ENCODE assay signal across 23 cellular contexts in genomic region chr6:73927421-73927820, GRCh38.
DNase-seq lines count a peak whose midpoint lies in the region; TF ChIP-seq lines count a peak whose summit lies in the region.
"Had no signal": no experiment of that assay in that cellular context is flagged by ENCODE, and none has a peak within 500 bp of the region (broad histone marks: within the 10 kb centered on the region; RNA-seq: fewer than 3 reads in every experiment).

No MANE protein-coding gene starts in this region.

- H3K9me2 ChIP-seq in MM.1S (replicated peaks; ENCODE audit: insufficient read depth, low read length), result no peaks in the 10 kb centered on the region

- H3K4me3 Mint-ChIP-seq in activated T-cell treated with anti-CD3 and anti-CD28 coated beads, Interleukin-2, amount 50 U/mL, for 24 hours, result no peak overlapping the region
- H3K4me3 Mint-ChIP-seq: CD14-positive monocyte; CD4-positive, alpha-beta memory T cell; CD4-positive, CD25-positive, alpha-beta regulatory T cell; CD8-positive, alpha-beta memory T cell had no signal

- no peaks in the 10 kb centered on the region for H3F3A ChIP-seq in MM.1S (ENCODE audit: insufficient read depth, low read length)

- H3K27ac Mint-ChIP-seq in activated T-cell treated with anti-CD3 and anti-CD28 coated beads, Interleukin-2, amount 50 U/mL, for 24 hours, result no peak overlapping the region
- H3K27ac Mint-ChIP-seq: CD14-positive monocyte; CD4-positive, alpha-beta memory T cell; CD4-positive, CD25-positive, alpha-beta regulatory T cell; CD8-positive, alpha-beta memory T cell had no signal

- H3K4me1 ChIP-seq in HEK293 (ENCODE audit: control insufficient read depth, insufficient read depth, low read length) (no peaks in the 10 kb centered on the region), MM.1S (ENCODE audit: low read length) (no peaks in the 10 kb centered on the region)
- H3K4me1 ChIP-seq: BE2C, BLaER1 had no signal

- H3K9me3 ChIP-seq in HEK293 (ENCODE audit: control insufficient read depth, insufficient read depth, low read depth, low read length) (no peaks in the 10 kb centered on the region), MM.1S (replicated peaks; ENCODE audit: insufficient read depth, low read length) (no peaks in the 10 kb centered on the region)
- H3K9me3 ChIP-seq: BE2C had no signal

- no peak overlapping the region for H3K9ac ChIP-seq in MM.1S (ENCODE audit: low read length)
- H3K9ac ChIP-seq: BLaER1 had no signal

- no peaks in the 10 kb centered on the region for H3K79me2 ChIP-seq in MM.1S (ENCODE audit: low read length)

- POLR2A ChIA-PET in HEK293 (lab: Yijun Ruan, JAX), result no interaction called here

- H2AFZ ChIP-seq in MM.1S (ENCODE audit: low read length), result no peak overlapping the region

- H3K36me3 ChIP-seq in HEK293 (ENCODE audit: control insufficient read depth in 2 of 2, insufficient read depth in 1 of 2, low read length in 2 of 2), result no peaks in the 10 kb centered on the region
- no peaks in the 10 kb centered on the region for H3K36me3 ChIP-seq in MM.1S (replicated peaks; ENCODE audit: insufficient read depth, low read length)
- H3K36me3 ChIP-seq: BE2C, BLaER1 had no signal

- peak; percentile 18 for DNase-seq in OCI-M1 (lab: John Stamatoyannopoulos, UW)
- DNase-seq in choroid plexus epithelial cell (ENCODE audit: low read depth), result peak; percentile 12
- DNase-seq in activated T-cell treated with anti-CD3 and anti-CD28 coated beads, Interleukin-2, amount 50 U/mL, for 24 hours, result no peak
- DNase-seq in NCI-H526 treated with DMSO at 0.1 percent for 48 hours (lab: John Stamatoyannopoulos, UW), result no peak
- no peak for DNase-seq in MM.1S
- DNase-seq: 8988T; ACHN; BE2C; C1 segment of cervical spinal cord; CD4-positive, alpha-beta memory T cell; CD4-positive, CD25-positive, alpha-beta regulatory T cell; CD8-positive, alpha-beta memory T cell; COR-L47; DMS 273 treated with DMSO at 0.1 percent for 48 hours; DMS153; DMS79; DND-41; EL; GDM1 had no signal

- H3K27me3 ChIP-seq in MM.1S (replicated peaks; ENCODE audit: insufficient read depth, low read length), result no peaks in the 10 kb centered on the region
- H3K27me3 ChIP-seq: BE2C, BLaER1 had no signal

- H3K4me3 ChIP-seq in HEK293 (ENCODE audit: low read depth, low read length) (no peak overlapping the region), choroid plexus epithelial cell (ENCODE audit: low read depth, low read length) (no peak overlapping the region), MM.1S (ENCODE audit: low read length) (no peak overlapping the region)
- H3K4me3 ChIP-seq: BLaER1, GM12878 had no signal

- no peaks in the 10 kb centered on the region for H3K36me3 Mint-ChIP-seq in activated T-cell treated with anti-CD3 and anti-CD28 coated beads, Interleukin-2, amount 50 U/mL, for 24 hours (ENCODE audit: low read depth)
- H3K36me3 Mint-ChIP-seq: CD14-positive monocyte; CD4-positive, alpha-beta memory T cell; CD4-positive, CD25-positive, alpha-beta regulatory T cell; CD8-positive, alpha-beta memory T cell had no signal

- no peaks in the 10 kb centered on the region for H4K20me1 ChIP-seq in MM.1S (ENCODE audit: insufficient read depth, low read length)
- H4K20me1 ChIP-seq: BLaER1 had no signal

- CTCF ChIA-PET in HEK293 (lab: Yijun Ruan, JAX), result no interaction called here

- no peak overlapping the region for H3K27ac ChIP-seq in HEK293 (ENCODE audit: extremely low read depth, low read depth, low read length)
- no peak overlapping the region for H3K27ac ChIP-seq in MM.1S (ENCODE audit: low read length)
- H3K27ac ChIP-seq: BLaER1 had no signal

- no peaks in the 10 kb centered on the region for H3K4me1 Mint-ChIP-seq in activated T-cell treated with anti-CD3 and anti-CD28 coated beads, Interleukin-2, amount 50 U/mL, for 24 hours (ENCODE audit: low read depth)
- H3K4me1 Mint-ChIP-seq: CD14-positive monocyte; CD4-positive, alpha-beta memory T cell; CD4-positive, CD25-positive, alpha-beta regulatory T cell; CD8-positive, alpha-beta memory T cell had no signal

- H3K9me3 Mint-ChIP-seq in activated T-cell treated with anti-CD3 and anti-CD28 coated beads, Interleukin-2, amount 50 U/mL, for 24 hours, result peaks cover 7% of the 10 kb centered on the region

- no peak overlapping the region for H3K4me2 ChIP-seq in MM.1S (ENCODE audit: low read depth, low read length)
- H3K4me2 ChIP-seq: BLaER1 had no signal

- TF ChIP-seq CTCF in HEK293 (tag by site-specific recombination; IDR thresholded peaks at IDR 0.05) (no peak), choroid plexus epithelial cell (conservative IDR thresholded peaks at IDR 0.05; ENCODE audit: low read depth, low read length) (no peak), MM.1S (IDR thresholded peaks at IDR 0.05; ENCODE audit: low read length) (no peak)

- H3K27me3 Mint-ChIP-seq in activated T-cell treated with anti-CD3 and anti-CD28 coated beads, Interleukin-2, amount 50 U/mL, for 24 hours, result no peaks in the 10 kb centered on the region
- H3K27me3 Mint-ChIP-seq: CD4-positive, alpha-beta memory T cell; CD8-positive, alpha-beta memory T cell had no signal

TF ChIP-seq in HEK293, 187 proteins besides CTCF, POLR2A, EP300 and RAD21:
- peak; percentile 71; the same call in 1 of the 2 replicates for TF ChIP-seq TRIM28 (IDR thresholded peaks at IDR 0.05; ENCODE audit: borderline replicate concordance, low read length)
- TF ChIP-seq, protein P1, sequence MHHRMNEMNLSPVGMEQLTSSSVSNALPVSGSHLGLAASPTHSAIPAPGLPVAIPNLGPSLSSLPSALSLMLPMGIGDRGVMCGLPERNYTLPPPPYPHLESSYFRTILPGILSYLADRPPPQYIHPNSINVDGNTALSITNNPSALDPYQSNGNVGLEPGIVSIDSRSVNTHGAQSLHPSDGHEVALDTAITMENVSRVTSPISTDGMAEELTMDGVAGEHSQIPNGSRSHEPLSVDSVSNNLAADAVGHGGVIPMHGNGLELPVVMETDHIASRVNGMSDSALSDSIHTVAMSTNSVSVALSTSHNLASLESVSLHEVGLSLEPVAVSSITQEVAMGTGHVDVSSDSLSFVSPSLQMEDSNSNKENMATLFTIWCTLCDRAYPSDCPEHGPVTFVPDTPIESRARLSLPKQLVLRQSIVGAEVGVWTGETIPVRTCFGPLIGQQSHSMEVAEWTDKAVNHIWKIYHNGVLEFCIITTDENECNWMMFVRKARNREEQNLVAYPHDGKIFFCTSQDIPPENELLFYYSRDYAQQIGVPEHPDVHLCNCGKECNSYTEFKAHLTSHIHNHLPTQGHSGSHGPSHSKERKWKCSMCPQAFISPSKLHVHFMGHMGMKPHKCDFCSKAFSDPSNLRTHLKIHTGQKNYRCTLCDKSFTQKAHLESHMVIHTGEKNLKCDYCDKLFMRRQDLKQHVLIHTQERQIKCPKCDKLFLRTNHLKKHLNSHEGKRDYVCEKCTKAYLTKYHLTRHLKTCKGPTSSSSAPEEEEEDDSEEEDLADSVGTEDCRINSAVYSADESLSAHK (tag by site-specific recombination; IDR thresholded peaks at IDR 0.05), result no peak
- peak; percentile 100 for TF ChIP-seq ZNF433 (tag by site-specific recombination; IDR thresholded peaks at IDR 0.05; ENCODE audit: low read depth)

Comparison
In these comparisons a context has a peak if more than half of its experiments do, and no peak if none do; other contexts are left out.
1. DNase-seq: peak in OCI-M1 (single experiment) and choroid plexus epithelial cell (single experiment); none in activated T-cell treated with anti-CD3 and anti-CD28 coated beads, Interleukin-2, amount 50 U/mL, for 24 hours (single experiment), NCI-H526 treated with DMSO at 0.1 percent for 48 hours (single experiment) and MM.1S (single experiment).